In genomic region chr4:90317106-90317505, GRCh38 we compare ENCODE assay signal across 7 cellular contexts.
DNase-seq lines count a peak whose midpoint lies in the region; ATAC-seq and TF ChIP-seq lines count a peak whose summit lies in the region.
"Not testable (repeated sequence)": the region's sequence is repeated elsewhere in the genome, so short reads cannot be mapped to it uniquely, and the experiment has no call there.

No MANE protein-coding gene starts in this region.

- not testable (repeated sequence) for H3K79me1 ChIP-seq in IMR-90 (ENCODE audit: low read depth in 1 of 2, low read length in 2 of 2)

- H3K4me1 ChIP-seq in IMR-90 (ENCODE audit: control insufficient read depth, insufficient read depth, low read length); foreskin keratinocyte: not testable (repeated sequence)
- peaks cover 22% of the 10 kb centered on the region for H3K4me1 ChIP-seq in SJSA1 (replicated peaks)

- peak; percentile 35 for DNase-seq in EL
- DNase-seq in IMR-90: peak; percentile 75
- peak; percentile 70 to 73 for DNase-seq in SJSA1 (ENCODE audit: low read depth in 1 of 2, low spot score in 2 of 2)
- DNase-seq in astrocyte of the spinal cord (ENCODE audit: low read depth, low spot score): peak; percentile 86
- not testable (repeated sequence) for DNase-seq in epithelial cell of prostate (ENCODE audit: low read depth, low spot score)
- DNase-seq in foreskin keratinocyte: peak in 1 of 2 donors; percentile 9
- DNase-seq in renal cortical epithelial cell (ENCODE audit: low read depth): peak; percentile 33

- no CpG with 5 or more reads among the region's 5 CpGs for WGBS in IMR-90 (ENCODE audit: extremely low coverage in 2 of 2, insufficient read length in 1 of 2), 2 experiments

- H2AFZ ChIP-seq in IMR-90 (replicated peaks; ENCODE audit: low read length, poor library complexity): not testable (repeated sequence)

- not testable (repeated sequence) for H3K27me3 ChIP-seq in IMR-90 (ENCODE audit: control insufficient read depth, insufficient read depth, low read length); SJSA1 (replicated peaks); foreskin keratinocyte

- not testable (repeated sequence) for H2BK15ac ChIP-seq in IMR-90 (ENCODE audit: low read depth, low read length)

- not testable (repeated sequence) for H3K9me1 ChIP-seq in IMR-90 (ENCODE audit: insufficient read depth, low read length)

- BruUV-seq in IMR-90 (replicated peaks; lab: Mats Ljungman, UMichigan): not testable (repeated sequence)

- intact Hi-C loops in IMR-90 (cut with micrococcal nuclease): loop anchor here (2.0 to 10.0 kb wide), 4 partner anchors 798 to 1915 kb away; no protein-coding TSS in a partner anchor

- ATAC-seq in IMR-90 (ENCODE audit: low read depth) (peak; percentile 19), foreskin keratinocyte (peak; percentile 48)

- dilution Hi-C loops in IMR-90 (cut with HindIII; ENCODE audit: low sequenced_read_pairs, unreplicated experiment): not testable (repeated sequence)

- H2BK120ac ChIP-seq in IMR-90 (ENCODE audit: low read depth, low read length): peak overlapping the region; percentile 64

- not testable (repeated sequence) for H2AK5ac ChIP-seq in IMR-90 (ENCODE audit: low read depth, low read length)

- H2BK5ac ChIP-seq in IMR-90 (ENCODE audit: low read depth, low read length, poor library complexity, severe bottlenecking): peak overlapping the region; percentile 98

- H3K14ac ChIP-seq in IMR-90 (replicated peaks; ENCODE audit: low read depth, low read length): not testable (repeated sequence)

- not testable (repeated sequence) for H4K5ac ChIP-seq in IMR-90 (ENCODE audit: low read depth, low read length)

- not testable (repeated sequence) for H2BK20ac ChIP-seq in IMR-90 (ENCODE audit: low read depth, low read length)

- peak overlapping the region; percentile 42; the same call in 1 of the 2 replicates for H4K91ac ChIP-seq in IMR-90 (ENCODE audit: insufficient read depth, low read depth, low read length)

- H3K23ac ChIP-seq in IMR-90 (ENCODE audit: low read depth, low read length): 0 out of 2 replicates have a peak overlapping the region, but pooled peaks have one; percentile 60

- not testable (repeated sequence) for H2AK9ac ChIP-seq in IMR-90 (replicated peaks; ENCODE audit: low read depth, low read length, poor library complexity)

- H3K36me3 ChIP-seq in IMR-90 (ENCODE audit: control insufficient read depth, insufficient read depth, low read length); SJSA1: not testable (repeated sequence)

- H3K9me3 ChIP-seq in IMR-90 (ENCODE audit: control insufficient read depth, insufficient read depth, low read length); SJSA1 (replicated peaks): not testable (repeated sequence)

- peak overlapping the region; percentile 28 for H3K4me2 ChIP-seq in IMR-90 (ENCODE audit: low read depth, low read length)

- H3K18ac ChIP-seq in IMR-90 (ENCODE audit: low read depth, low read length): peak overlapping the region; percentile 38; the same call in 1 of the 2 replicates

- not testable (repeated sequence) for H4K20me1 ChIP-seq in IMR-90 (ENCODE audit: insufficient read depth, low read length)

- H3K27ac ChIP-seq in IMR-90 (ENCODE audit: insufficient read depth, low read length) (peak overlapping the region; percentile 77; the same call in 1 of the 2 replicates), SJSA1 (peak overlapping the region; percentile 93), epithelial cell of prostate (peak overlapping the region; percentile 63)
- not testable (repeated sequence) for H3K27ac ChIP-seq in foreskin keratinocyte

- TF ChIP-seq RAD21 in IMR-90 (IDR thresholded peaks at IDR 0.05; ENCODE audit: low read length): not testable (repeated sequence)

- peak overlapping the region in 1 of 2 experiments; percentile 65; a peak in 3 of 4 replicates for H4K8ac ChIP-seq in IMR-90 (ENCODE audit: low read depth in 2 of 2, low read length in 2 of 2)

- not testable (repeated sequence) for TF ChIP-seq POLR2A in IMR-90 (IDR thresholded peaks at IDR 0.05; ENCODE audit: low read depth, low read length)

- TF ChIP-seq CTCF in IMR-90 (conservative IDR thresholded peaks at IDR 0.05; ENCODE audit: low read depth, low read length); astrocyte of the spinal cord (IDR thresholded peaks at IDR 0.05; ENCODE audit: low read depth, low read length); foreskin keratinocyte (conservative IDR thresholded peaks at IDR 0.05): not testable (repeated sequence)

- H3K56ac ChIP-seq in IMR-90 (ENCODE audit: extremely low read depth, insufficient read depth, low read length): 0 out of 2 replicates have a peak overlapping the region, but pooled peaks have one; percentile 15

- POLR2A ChIA-PET in IMR-90 (lab: Charles Lee; ENCODE audit: unreplicated experiment): interaction anchor here (0.6 kb wide), 1 partner anchor 521 kb away, joined by 3 read pairs; no protein-coding TSS in a partner anchor

- CTCF ChIA-PET in IMR-90 (lab: Yijun Ruan, JAX): not testable (repeated sequence)

- H3K4me3 ChIP-seq in IMR-90 (ENCODE audit: insufficient read depth, low read depth, low read length); SJSA1; astrocyte of the spinal cord (ENCODE audit: low read depth, low read length): not testable (repeated sequence)

- not testable (repeated sequence) for H3K9ac ChIP-seq in IMR-90 (ENCODE audit: low read depth, low read length)

- peak overlapping the region; percentile 86 for H3K4ac ChIP-seq in IMR-90 (ENCODE audit: low read depth, low read length)

- in situ Hi-C loops in IMR-90 (cut with MboI; ENCODE audit: low sequenced_read_pairs); astrocyte of the spinal cord (cut with HindIII; ENCODE audit: low sequenced_read_pairs): not testable (repeated sequence)

TF ChIP-seq in IMR-90, 13 proteins besides CTCF, POLR2A, EP300 and RAD21:
- TF ChIP-seq FOS (IDR thresholded peaks at IDR 0.05; ENCODE audit: low read depth, low read length): 0 out of 2 replicates have a peak, but pooled peaks have one; percentile 26
